ENCODE assay signal across 8 cellular contexts in genomic region chr17:45222273-45222993, GRCh38. TPM values are rescaled to one million over a fixed set of nuclear protein-coding genes. Genes with fewer than 3 reads are reported as not detected.
DNase-seq lines count a peak whose midpoint lies in the region; ATAC-seq lines count a peak whose summit lies in the region.

No MANE protein-coding gene starts in this region.

- H3K36me3 Mint-ChIP-seq in activated CD4-positive, alpha-beta T cell treated with anti-CD3 and anti-CD28 coated beads for 36 hours (ENCODE audit: low read depth) = peaks cover 53% of the 10 kb centered on the region

- intact Hi-C loops in activated CD4-positive, alpha-beta T cell treated with anti-CD3 and anti-CD28 coated beads for 36 hours (cut with DNase I, micrococcal nuclease) = no loop called here
- intact Hi-C loops in left ventricle myocardium superior (cut with micrococcal nuclease) = no loop called here

- peak overlapping the region; percentile 94 for H3K4me3 Mint-ChIP-seq in activated CD4-positive, alpha-beta T cell treated with anti-CD3 and anti-CD28 coated beads for 36 hours

- H3K4me1 Mint-ChIP-seq in activated CD4-positive, alpha-beta T cell treated with anti-CD3 and anti-CD28 coated beads for 36 hours = peaks cover 44% of the 10 kb centered on the region

- CTCF ChIA-PET in activated CD4-positive, alpha-beta T cell treated with anti-CD3 and anti-CD28 coated beads for 36 hours (lab: Charles Lee) = interaction anchor here (0.6 to 9.3 kb wide), 6 partner anchors 11 to 689 kb away, joined by 3 to 334 read pairs (median 17); partner anchors contain the start of gene ACBD4

- peak overlapping the region; percentile 100 for H3K27ac Mint-ChIP-seq in activated CD4-positive, alpha-beta T cell treated with anti-CD3 and anti-CD28 coated beads for 36 hours

- no peaks in the 10 kb centered on the region for H3K9me3 Mint-ChIP-seq in activated CD4-positive, alpha-beta T cell treated with anti-CD3 and anti-CD28 coated beads for 36 hours (ENCODE audit: low read depth)

- peak; percentile 81 for DNase-seq in activated CD4-positive, alpha-beta T cell treated with anti-CD3 and anti-CD28 coated beads for 36 hours
- no peak for DNase-seq in activated CD4-positive, alpha-beta T cell treated with anti-CD3 and anti-CD28 coated beads, Interleukin-2, amount 50 U/mL, for 1 hour
- DNase-seq in activated T-cell treated with anti-CD3 and anti-CD28 coated beads, Interleukin-2, amount 50 U/mL, for 1 hour = peak; percentile 72
- peak; percentile 45 for DNase-seq in left ventricle myocardium superior
- DNase-seq in stimulated activated CD4-positive, alpha-beta T cell treated with anti-CD3 and anti-CD28 coated beads, Interleukin-12 subunit alpha, Interleukin-12 subunit beta, amount 100 ng/mL, for 4 hours = peak; percentile 62
- no peak for DNase-seq in middle frontal gyrus (ENCODE audit: extremely low spot score, low spot score)
- DNase-seq in HPDE6-E6E7 (ENCODE audit: extremely low spot score) = no peak

- peak; percentile 8 for ATAC-seq in activated CD4-positive, alpha-beta T cell treated with anti-CD3 and anti-CD28 coated beads for 36 hours
- ATAC-seq in left ventricle myocardium superior = peak; percentile 3
- ATAC-seq in HG03097 (IDR thresholded peaks at IDR 0.05; ENCODE audit: low FRiP score, unreplicated experiment) = no peak

- no peaks in the 10 kb centered on the region for H3K27me3 Mint-ChIP-seq in activated CD4-positive, alpha-beta T cell treated with anti-CD3 and anti-CD28 coated beads for 36 hours

- POLR2A ChIA-PET in activated CD4-positive, alpha-beta T cell treated with anti-CD3 and anti-CD28 coated beads for 36 hours (lab: Charles Lee) = interaction anchor here (0.8 to 7.9 kb wide), 4 partner anchors 74 to 95 kb away, joined by 3 to 86 read pairs (median 7); partner anchors contain the start of genes HEXIM1 and MAP3K14

RNA-seq across cellular contexts. Expression of gene FMNL1, which starts 0.7 kb away (rescaled TPM):
- total RNA-seq in activated CD4-positive, alpha-beta T cell treated with anti-CD3 and anti-CD28 coated beads for 36 hours = 100 to 1,000 TPM; 268 to 295 TPM
- total RNA-seq in left ventricle myocardium superior = 14.0 TPM

RNA-seq across cellular contexts. Expression of gene SPATA32, which starts 39.5 kb away (rescaled TPM):
- under 1 TPM; 0.21 to 0.25 TPM for total RNA-seq in activated CD4-positive, alpha-beta T cell treated with anti-CD3 and anti-CD28 coated beads for 36 hours
- not detected for total RNA-seq in left ventricle myocardium superior

Comparison
In these comparisons a context has a peak if more than half of its experiments do, and no peak if none do; other contexts are left out.
1. DNase-seq: peak in activated CD4-positive, alpha-beta T cell treated with anti-CD3 and anti-CD28 coated beads for 36 hours (single experiment), activated T-cell treated with anti-CD3 and anti-CD28 coated beads, Interleukin-2, amount 50 U/mL, for 1 hour (single experiment), left ventricle myocardium superior (single experiment) and stimulated activated CD4-positive, alpha-beta T cell treated with anti-CD3 and anti-CD28 coated beads, Interleukin-12 subunit alpha, Interleukin-12 subunit beta, amount 100 ng/mL, for 4 hours (single experiment); none in activated CD4-positive, alpha-beta T cell treated with anti-CD3 and anti-CD28 coated beads, Interleukin-2, amount 50 U/mL, for 1 hour (single experiment), middle frontal gyrus (single experiment) and HPDE6-E6E7 (single experiment).
2. RNA of gene FMNL1, which starts 0.7 kb away (total RNA-seq): 268 to 295 TPM in activated CD4-positive, alpha-beta T cell treated with anti-CD3 and anti-CD28 coated beads for 36 hours; 14.0 TPM in left ventricle myocardium superior (single experiment); every median in the first group is over 10 times any median in the second.